Comparison of ENCODE assay signal across 26 cellular contexts in genomic region chr16:20637247-20637646, GRCh38.
"Had no signal": no experiment of that assay in that cellular context is flagged by ENCODE, and none has a peak within 500 bp of the region (broad histone marks: within the 10 kb centered on the region; RNA-seq: fewer than 3 reads in every experiment).

No MANE protein-coding gene starts in this region.

- H3K4me3 ChIP-seq: MG63, SJSA1 had no signal

- H3K4me1 ChIP-seq: SJSA1 had no signal

- H3K4me1 Mint-ChIP-seq: activated CD8-positive, alpha-beta memory T cell treated with anti-CD3 and anti-CD28 coated beads, Interleukin-2, amount 10 ng/mL, durations not matched to agents 7 days and 5 days; activated T-helper 17 cell treated with anti-CD3 and anti-CD28 coated beads, Interleukin-2, amount 50 U/mL, for 72 hours; brain; central memory CD8-positive, alpha-beta T cell had no signal

- H3K27me3 Mint-ChIP-seq: activated naive CD8-positive, alpha-beta T cell; activated T-helper 17 cell treated with anti-CD3 and anti-CD28 coated beads, Interleukin-2, amount 50 U/mL, for 72 hours; central memory CD8-positive, alpha-beta T cell had no signal

- H3K27me3 ChIP-seq: SJSA1 had no signal

- DNase-seq: activated CD4-positive, alpha-beta T cell treated with anti-CD3 and anti-CD28 coated beads for 48 hours; activated CD4-positive, alpha-beta T cell treated with anti-CD3 and anti-CD28 coated beads, Interleukin-2, amount 50 U/mL, for 48 hours; activated CD8-positive, alpha-beta memory T cell treated with anti-CD3 and anti-CD28 coated beads, Interleukin-2, amount 10 ng/mL, durations not matched to agents 7 days and 5 days; activated gamma-delta T cell; activated naive CD4-positive, alpha-beta T cell treated with anti-CD3 and anti-CD28 coated beads for 36 hours; activated T-cell treated with anti-CD3 and anti-CD28 coated beads, Interleukin-2, amount 50 U/mL, for 48 hours; amygdala; MG63; MV-4-11; NCI-H1092 treated with DMSO at 0.1 percent for 48 hours; NCI-H1417 treated with DMSO at 0.1 percent for 48 hours; NCI-H1694; NCI-H2029; NCI-H2107; NCI-H2171 treated with DMSO at 0.1 percent for 48 hours; NCI-H226; NCI-H510A; PC-3; SHP77 had no signal

- H3K27ac Mint-ChIP-seq: activated CD8-positive, alpha-beta memory T cell treated with anti-CD3 and anti-CD28 coated beads, Interleukin-2, amount 10 ng/mL, durations not matched to agents 7 days and 5 days; activated naive CD4-positive, alpha-beta T cell treated with anti-CD3 and anti-CD28 coated beads for 36 hours; activated naive CD8-positive, alpha-beta T cell; activated T-helper 17 cell treated with anti-CD3 and anti-CD28 coated beads, Interleukin-2, amount 50 U/mL, for 72 hours; brain; T-helper 1 cell treated with Interleukin-12 subunit alpha and Interleukin-12 subunit beta and Interleukin-4 antibody, amounts not matched to agents 30 μg/mL and 1 μg/mL, for 36 hours had no signal

- H3K36me3 ChIP-seq: MG63, SJSA1 had no signal

- H3K27ac ChIP-seq: SJSA1 had no signal

- H3K4me3 Mint-ChIP-seq: activated CD8-positive, alpha-beta memory T cell treated with anti-CD3 and anti-CD28 coated beads, Interleukin-2, amount 10 ng/mL, durations not matched to agents 7 days and 5 days; activated naive CD4-positive, alpha-beta T cell treated with anti-CD3 and anti-CD28 coated beads for 36 hours; activated naive CD8-positive, alpha-beta T cell; activated T-helper 17 cell treated with anti-CD3 and anti-CD28 coated beads, Interleukin-2, amount 50 U/mL, for 72 hours; brain; central memory CD8-positive, alpha-beta T cell; T-helper 1 cell treated with Interleukin-12 subunit alpha and Interleukin-12 subunit beta and Interleukin-4 antibody, amounts not matched to agents 30 μg/mL and 1 μg/mL, for 36 hours had no signal

- H3K9me3 Mint-ChIP-seq: activated naive CD4-positive, alpha-beta T cell treated with anti-CD3 and anti-CD28 coated beads for 36 hours; activated T-helper 17 cell treated with anti-CD3 and anti-CD28 coated beads, Interleukin-2, amount 50 U/mL, for 72 hours; brain; central memory CD8-positive, alpha-beta T cell; T-helper 1 cell treated with Interleukin-12 subunit alpha and Interleukin-12 subunit beta and Interleukin-4 antibody, amounts not matched to agents 30 μg/mL and 1 μg/mL, for 36 hours had no signal

- H3K9me3 ChIP-seq: MG63, SJSA1 had no signal

- H3K36me3 Mint-ChIP-seq: activated CD8-positive, alpha-beta memory T cell treated with anti-CD3 and anti-CD28 coated beads, Interleukin-2, amount 10 ng/mL, durations not matched to agents 7 days and 5 days; activated naive CD8-positive, alpha-beta T cell; brain had no signal

- ATAC-seq: activated CD4-positive, CD25-positive, alpha-beta regulatory T cell treated with anti-CD3 and anti-CD28 coated beads, Interleukin-2, amount 50 U/mL, for 24 hours; activated CD8-positive, alpha-beta memory T cell treated with anti-CD3 and anti-CD28 coated beads, Interleukin-2, amount 10 ng/mL, durations not matched to agents 7 days and 5 days; activated T-helper 17 cell treated with anti-CD3 and anti-CD28 coated beads, Interleukin-2, amount 50 U/mL, for 72 hours; PC-3 had no signal
